Comparison of ENCODE assay signal across 2 cellular contexts in genomic region chr19:1230585-1231489, GRCh38.
TF ChIP-seq lines count a peak whose summit lies in the region.

No MANE protein-coding gene starts in this region.

TF ChIP-seq in GM23338, 12 proteins besides CTCF, POLR2A, EP300 and RAD21:
- TF ChIP-seq REST (IDR thresholded peaks at IDR 0.05; ENCODE audit: unreplicated experiment) = no peak
- TF ChIP-seq EZH2phosphoT487 (IDR thresholded peaks at IDR 0.05; ENCODE audit: unreplicated experiment) = no peak
- TF ChIP-seq CREB1 (CRISPR knock-in tag; IDR thresholded peaks at IDR 0.05; ENCODE audit: low read depth) = no peak
- TF ChIP-seq JUNB (IDR thresholded peaks at IDR 0.05; ENCODE audit: unreplicated experiment) = no peak
- TF ChIP-seq ZNF114 (CRISPR knock-in tag; IDR thresholded peaks at IDR 0.05) = no peak
- no peak for TF ChIP-seq POLR2AphosphoS5 (IDR thresholded peaks at IDR 0.05; ENCODE audit: low read depth)
- TF ChIP-seq ZNF462 (CRISPR knock-in tag; IDR thresholded peaks at IDR 0.05) = no peak
- TF ChIP-seq EZH2 (IDR thresholded peaks at IDR 0.05; ENCODE audit: low read depth, unreplicated experiment) = no peak
- TF ChIP-seq ZNF331 (CRISPR knock-in tag; IDR thresholded peaks at IDR 0.05; ENCODE audit: low read depth) = no peak
- no peak for TF ChIP-seq NANOG (IDR thresholded peaks at IDR 0.05; ENCODE audit: borderline replicate concordance)
- TF ChIP-seq ETS1 (IDR thresholded peaks at IDR 0.05) = no peak
- TF ChIP-seq STAT1 (IDR thresholded peaks at IDR 0.05; ENCODE audit: unreplicated experiment) = no peak

TF ChIP-seq in WTC11, 78 proteins besides CTCF, POLR2A, EP300 and RAD21:
- TF ChIP-seq ATF2 (CRISPR knock-in tag; IDR thresholded peaks at IDR 0.05; ENCODE audit: borderline replicate concordance, low read depth) (no peak), ZNF425 (CRISPR knock-in tag; conservative IDR thresholded peaks at IDR 0.05) (no peak), ZNF219 (CRISPR knock-in tag; IDR thresholded peaks at IDR 0.05; ENCODE audit: borderline replicate concordance) (no peak), E2F5 (CRISPR knock-in tag; IDR thresholded peaks at IDR 0.05) (no peak), STAT6 (CRISPR knock-in tag; conservative IDR thresholded peaks at IDR 0.05; ENCODE audit: low read depth) (no peak), SP1 (CRISPR knock-in tag; conservative IDR thresholded peaks at IDR 0.05) (no peak), ZBTB21 (CRISPR knock-in tag; IDR thresholded peaks at IDR 0.05; ENCODE audit: borderline replicate concordance) (no peak), FOXP1 (CRISPR knock-in tag; IDR thresholded peaks at IDR 0.05; ENCODE audit: borderline replicate concordance) (no peak), ZNF512 (CRISPR knock-in tag; IDR thresholded peaks at IDR 0.05; ENCODE audit: borderline replicate concordance) (no peak), NR1H2 (CRISPR knock-in tag; IDR thresholded peaks at IDR 0.05) (no peak)
